Comparison of ENCODE assay signal across 8 cellular contexts in the genomic region with DNA sequence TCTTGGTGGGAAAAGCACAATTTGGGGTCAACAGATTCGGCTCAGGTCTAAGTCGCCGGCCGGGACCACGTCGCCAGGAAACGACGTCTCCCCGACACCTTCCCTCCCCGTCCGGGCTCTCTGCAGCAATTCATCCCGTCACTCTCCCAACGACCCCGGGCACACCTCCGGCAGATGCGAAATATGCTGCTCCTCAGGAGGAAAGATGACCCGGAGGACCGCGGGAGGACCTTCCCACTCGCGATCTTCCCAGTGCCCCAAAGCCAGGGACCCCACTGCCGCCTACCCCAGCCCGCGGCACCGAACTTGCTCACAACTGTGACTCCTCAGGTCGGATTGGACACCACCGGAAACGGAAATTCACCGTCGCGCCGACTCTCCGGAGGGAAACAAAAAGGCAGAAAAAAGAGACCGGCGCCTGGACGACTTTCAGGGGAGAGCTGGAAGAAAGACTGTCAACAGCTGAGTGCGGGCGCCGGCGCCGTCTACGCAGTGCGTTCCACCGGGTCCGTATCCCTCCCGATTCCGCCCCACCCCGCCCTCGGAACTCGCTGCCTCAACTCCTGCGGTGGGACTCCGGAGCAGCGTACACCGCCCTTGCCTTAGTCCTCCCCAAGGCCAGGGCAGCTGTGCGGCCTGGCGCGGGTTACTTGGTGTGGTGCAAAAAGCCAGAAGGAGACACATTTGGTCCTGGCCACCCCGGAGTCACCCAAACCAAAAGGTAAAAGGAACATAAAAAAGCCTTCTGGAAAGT. TPM values are rescaled to one million over a fixed set of nuclear protein-coding genes. Genes with fewer than 3 reads are reported as not detected.
DNase-seq lines count a peak whose midpoint lies in the region; ATAC-seq and TF ChIP-seq lines count a peak whose summit lies in the region.

No MANE protein-coding gene starts in this region.

- H3K4me1 Mint-ChIP-seq in IgD-negative memory B cell, result peaks cover 13 to 15% (median 14%) of the 10 kb centered on the region in 3 donors
- H3K4me1 Mint-ChIP-seq in activated T-cell treated with anti-CD3 and anti-CD28 coated beads, Interleukin-2, amount 50 U/mL, for 4 hours (ENCODE audit: low read depth), result peaks cover 13% of the 10 kb centered on the region

- intact Hi-C loops in PC-9 (cut with micrococcal nuclease; ENCODE audit: unreplicated experiment), result no loop called here

- BruUV-seq in PC-9 (replicated peaks; lab: Mats Ljungman, UMichigan), result no TSS peak

- H3F3A ChIP-seq in PC-9 (ENCODE audit: insufficient read depth, low read depth), result peaks cover 14% of the 10 kb centered on the region; the same call in 1 of the 2 replicates

- H3K27ac ChIP-seq in PC-9 (peak overlapping the region; percentile 59), esophagus (ENCODE audit: low read depth in 2 of 2, low read length in 1 of 2) (peak overlapping the region; percentile 92 to 97)

- peak overlapping the region; percentile 95 for H3K4me2 ChIP-seq in PC-9

- no peaks in the 10 kb centered on the region for H3K9me3 ChIP-seq in PC-9 (ENCODE audit: insufficient read depth, low read depth)
- no peaks in the 10 kb centered on the region for H3K9me3 ChIP-seq in esophagus (ENCODE audit: control insufficient read depth in 2 of 2, insufficient read depth in 1 of 2, low read depth in 1 of 2, low read length in 1 of 2)
- H3K9me3 ChIP-seq in mucosa of stomach (ENCODE audit: control insufficient read depth, low read length), result no peaks in the 10 kb centered on the region

- H3K36me3 ChIP-seq in PC-9 (ENCODE audit: low read depth) (peaks cover 8% of the 10 kb centered on the region; the same call in 1 of the 2 replicates), esophagus (ENCODE audit: control insufficient read depth in 2 of 2, insufficient read depth in 2 of 2, low read length in 1 of 2) (peaks cover 2 to 27% of the 10 kb centered on the region in 2 donors), mucosa of stomach (ENCODE audit: control insufficient read depth, insufficient read depth, low read length) (no peaks in the 10 kb centered on the region)

- H3K4me3 ChIP-seq in PC-9 (peak overlapping the region; percentile 79), esophagus (ENCODE audit: low read depth in 1 of 2, low read length in 2 of 2) (peak overlapping the region; percentile 67 to 96), mucosa of stomach (ENCODE audit: low read length) (peak overlapping the region; percentile 93)

- POLR2A ChIA-PET in PC-9 (lab: Charles Lee; ENCODE audit: unreplicated experiment), result interaction anchor here (0.5 to 0.7 kb wide), 5 partner anchors 70 to 372 kb away, joined by 3 to 7 read pairs (median 4); partner anchors contain the start of gene CFAP70

- no peaks in the 10 kb centered on the region for H3K9me3 Mint-ChIP-seq in IgD-negative memory B cell
- no peaks in the 10 kb centered on the region for H3K9me3 Mint-ChIP-seq in activated T-cell treated with anti-CD3 and anti-CD28 coated beads, Interleukin-2, amount 50 U/mL, for 4 hours

- H2AFZ ChIP-seq in PC-9, result peak overlapping the region; percentile 82

- H3K27ac Mint-ChIP-seq in IgD-negative memory B cell, result peak overlapping the region; percentile 90 to 98 (median 98)

- no peaks in the 10 kb centered on the region for H4K20me1 ChIP-seq in PC-9 (ENCODE audit: insufficient read depth)

- no peaks in the 10 kb centered on the region for H3K27me3 Mint-ChIP-seq in IgD-negative memory B cell
- H3K27me3 Mint-ChIP-seq in activated T-cell treated with anti-CD3 and anti-CD28 coated beads, Interleukin-2, amount 50 U/mL, for 4 hours (ENCODE audit: low read depth), result no peaks in the 10 kb centered on the region

- 0% methylated on average over 57 to 58 of the region's 58 CpGs for WGBS in esophagus, 2 donors

- H3K4me1 ChIP-seq in PC-9 (replicated peaks; ENCODE audit: insufficient read depth) (peaks cover 15% of the 10 kb centered on the region), esophagus (ENCODE audit: control insufficient read depth in 2 of 2, insufficient read depth in 2 of 2, low read length in 1 of 2) (peaks cover 0 to 11% of the 10 kb centered on the region in 2 donors), mucosa of stomach (ENCODE audit: control insufficient read depth, insufficient read depth, low read length) (no peaks in the 10 kb centered on the region)

- DNase-seq in DMS114 treated with DMSO at 0.1 percent for 48 hours (lab: John Stamatoyannopoulos, UW; ENCODE audit: unreplicated experiment) (peak; percentile 88), PC-9 (peak; percentile 90 to 94)
- DNase-seq in activated T-cell treated with anti-CD3 and anti-CD28 coated beads, Interleukin-2, amount 50 U/mL, for 4 hours, result peak; percentile 86
- peak; percentile 96 for DNase-seq in stimulated activated CD8-positive, alpha-beta memory T cell treated with anti-CD3 and anti-CD28 coated beads, Interleukin-4, amount 100 ng/mL, for 48 hours

- no peaks in the 10 kb centered on the region for H3K9me2 ChIP-seq in PC-9 (ENCODE audit: insufficient read depth)

- H3K79me2 ChIP-seq in PC-9 (ENCODE audit: low read depth), result peaks cover 35% of the 10 kb centered on the region

- TF ChIP-seq CTCF in PC-9 (conservative IDR thresholded peaks at IDR 0.05), result no peak

- no peaks in the 10 kb centered on the region for H3K36me3 Mint-ChIP-seq in IgD-negative memory B cell
- H3K36me3 Mint-ChIP-seq in activated T-cell treated with anti-CD3 and anti-CD28 coated beads, Interleukin-2, amount 50 U/mL, for 4 hours (ENCODE audit: insufficient read depth), result peaks cover 10% of the 10 kb centered on the region

- ATAC-seq in GM21528 (IDR thresholded peaks at IDR 0.05; ENCODE audit: low FRiP score, unreplicated experiment), result peak; percentile 88
- peak; percentile 90 to 94 for ATAC-seq in activated T-cell treated with anti-CD3 and anti-CD28 coated beads, Interleukin-2, amount 50 U/mL, for 4 hours

- peak overlapping the region; percentile 99 to 100 (median 100) for H3K4me3 Mint-ChIP-seq in IgD-negative memory B cell
- H3K4me3 Mint-ChIP-seq in activated T-cell treated with anti-CD3 and anti-CD28 coated beads, Interleukin-2, amount 50 U/mL, for 4 hours, result peak overlapping the region; percentile 99

- CTCF ChIA-PET in PC-9 (lab: Charles Lee), result no interaction called here

- H3K9ac ChIP-seq in mucosa of stomach (ENCODE audit: low read length), result peak overlapping the region; percentile 79

- H3K27me3 ChIP-seq in PC-9 (ENCODE audit: insufficient read depth, low read depth) (no peaks in the 10 kb centered on the region), esophagus (ENCODE audit: control insufficient read depth in 1 of 2, insufficient read depth in 2 of 2, low read length in 2 of 2) (no peaks in the 10 kb centered on the region), mucosa of stomach (ENCODE audit: control insufficient read depth, insufficient read depth, low read length) (no peaks in the 10 kb centered on the region)

RNA-seq across cellular contexts. Expression of gene SEC24C, which starts 13.8 kb away (rescaled TPM):
- polyA plus RNA-seq in IgD-negative memory B cell (31.8 TPM), esophagus (10 to 100 TPM; 38.8 to 46.8 TPM)
- 83.1 and 105 TPM in 2 replicates for total RNA-seq in PC-9 (2021)
- 100 to 1,000 TPM; 101 to 109 (median 107) TPM for total RNA-seq in activated T-cell treated with anti-CD3 and anti-CD28 coated beads, Interleukin-2, amount 50 U/mL, for 4 hours

RNA-seq across cellular contexts. Expression of gene AGAP5, which starts 32.4 kb away (rescaled TPM):
- polyA plus RNA-seq in IgD-negative memory B cell (0.99 TPM), esophagus (1 to 10 TPM; 2.6 to 7.5 TPM)
- total RNA-seq in PC-9 (2021), result 13.4 and 14.0 TPM in 2 replicates
- 1 to 10 TPM; 4.2 to 8.2 (median 5.6) TPM for total RNA-seq in activated T-cell treated with anti-CD3 and anti-CD28 coated beads, Interleukin-2, amount 50 U/mL, for 4 hours

RNA-seq across cellular contexts. Expression of gene CHCHD1, which starts 51.5 kb away (rescaled TPM):
- polyA plus RNA-seq in IgD-negative memory B cell (54.4 TPM), esophagus (10 to 100 TPM; 53.5 to 63.5 TPM)
- 44.1 and 44.5 TPM in 2 replicates for total RNA-seq in PC-9 (2021)
- 10 to 100 TPM; 34.7 to 35.9 (median 35.9) TPM for total RNA-seq in activated T-cell treated with anti-CD3 and anti-CD28 coated beads, Interleukin-2, amount 50 U/mL, for 4 hours

RNA-seq across cellular contexts. Expression of gene ZSWIM8, which starts 55.1 kb away (rescaled TPM):
- polyA plus RNA-seq in IgD-negative memory B cell (15.2 TPM), esophagus (100 to 1,000 TPM; 109 to 156 TPM)
- total RNA-seq in PC-9 (2021), result 49.2 and 70.0 TPM in 2 replicates
- total RNA-seq in activated T-cell treated with anti-CD3 and anti-CD28 coated beads, Interleukin-2, amount 50 U/mL, for 4 hours, result 10 to 100 TPM; 31.3 to 41.2 (median 40.5) TPM

Comparison
In these comparisons a context has a peak if more than half of its experiments do, and no peak if none do; other contexts are left out.
1. Peak in every context shown above with its lines: DNase-seq, ATAC-seq, H3K4me3 ChIP-seq and H3K27ac ChIP-seq.